Comparison of ENCODE assay signal across 1 cellular context in the genomic region with DNA sequence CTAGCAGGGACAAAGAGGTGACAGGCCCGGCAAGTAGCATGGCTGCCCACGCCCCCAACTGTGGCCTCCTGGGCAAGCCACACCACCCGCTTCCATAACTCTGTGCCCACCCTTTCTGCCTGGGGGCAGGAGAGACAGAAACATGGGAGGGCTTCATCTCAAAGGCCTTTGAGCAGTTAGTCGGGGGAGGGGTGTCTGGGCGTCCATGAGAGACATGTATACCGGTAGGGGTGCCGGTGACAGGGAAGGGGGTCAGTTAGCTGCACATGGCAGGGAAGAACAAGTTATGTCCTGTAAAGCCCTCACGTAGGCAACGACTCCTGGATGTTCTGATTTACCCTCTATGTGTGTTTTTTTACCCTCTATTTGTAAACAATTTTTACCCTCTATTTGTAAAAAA.
TF ChIP-seq lines count a peak whose summit lies in the region.

No MANE protein-coding gene starts in this region.

TF ChIP-seq in WTC11, 78 proteins besides CTCF, POLR2A, EP300 and RAD21 (continued from another document):
- TF ChIP-seq, protein P1, sequence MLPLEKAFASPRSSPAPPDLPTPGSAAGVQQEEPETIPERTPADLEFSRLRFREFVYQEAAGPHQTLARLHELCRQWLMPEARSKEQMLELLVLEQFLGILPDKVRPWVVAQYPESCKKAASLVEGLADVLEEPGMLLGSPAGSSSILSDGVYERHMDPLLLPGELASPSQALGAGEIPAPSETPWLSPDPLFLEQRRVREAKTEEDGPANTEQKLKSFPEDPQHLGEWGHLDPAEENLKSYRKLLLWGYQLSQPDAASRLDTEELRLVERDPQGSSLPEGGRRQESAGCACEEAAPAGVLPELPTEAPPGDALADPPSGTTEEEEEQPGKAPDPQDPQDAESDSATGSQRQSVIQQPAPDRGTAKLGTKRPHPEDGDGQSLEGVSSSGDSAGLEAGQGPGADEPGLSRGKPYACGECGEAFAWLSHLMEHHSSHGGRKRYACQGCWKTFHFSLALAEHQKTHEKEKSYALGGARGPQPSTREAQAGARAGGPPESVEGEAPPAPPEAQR (CRISPR knock-in tag; IDR thresholded peaks at IDR 0.05): no peak
- TF ChIP-seq HMGA2 (CRISPR knock-in tag; IDR thresholded peaks at IDR 0.05): no peak
- TF ChIP-seq ZNF317 (CRISPR knock-in tag; IDR thresholded peaks at IDR 0.05; ENCODE audit: borderline replicate concordance, low read depth): no peak
- no peak for TF ChIP-seq NR3C1 (CRISPR knock-in tag; conservative IDR thresholded peaks at IDR 0.05; ENCODE audit: low read depth)
- TF ChIP-seq, protein P2, sequence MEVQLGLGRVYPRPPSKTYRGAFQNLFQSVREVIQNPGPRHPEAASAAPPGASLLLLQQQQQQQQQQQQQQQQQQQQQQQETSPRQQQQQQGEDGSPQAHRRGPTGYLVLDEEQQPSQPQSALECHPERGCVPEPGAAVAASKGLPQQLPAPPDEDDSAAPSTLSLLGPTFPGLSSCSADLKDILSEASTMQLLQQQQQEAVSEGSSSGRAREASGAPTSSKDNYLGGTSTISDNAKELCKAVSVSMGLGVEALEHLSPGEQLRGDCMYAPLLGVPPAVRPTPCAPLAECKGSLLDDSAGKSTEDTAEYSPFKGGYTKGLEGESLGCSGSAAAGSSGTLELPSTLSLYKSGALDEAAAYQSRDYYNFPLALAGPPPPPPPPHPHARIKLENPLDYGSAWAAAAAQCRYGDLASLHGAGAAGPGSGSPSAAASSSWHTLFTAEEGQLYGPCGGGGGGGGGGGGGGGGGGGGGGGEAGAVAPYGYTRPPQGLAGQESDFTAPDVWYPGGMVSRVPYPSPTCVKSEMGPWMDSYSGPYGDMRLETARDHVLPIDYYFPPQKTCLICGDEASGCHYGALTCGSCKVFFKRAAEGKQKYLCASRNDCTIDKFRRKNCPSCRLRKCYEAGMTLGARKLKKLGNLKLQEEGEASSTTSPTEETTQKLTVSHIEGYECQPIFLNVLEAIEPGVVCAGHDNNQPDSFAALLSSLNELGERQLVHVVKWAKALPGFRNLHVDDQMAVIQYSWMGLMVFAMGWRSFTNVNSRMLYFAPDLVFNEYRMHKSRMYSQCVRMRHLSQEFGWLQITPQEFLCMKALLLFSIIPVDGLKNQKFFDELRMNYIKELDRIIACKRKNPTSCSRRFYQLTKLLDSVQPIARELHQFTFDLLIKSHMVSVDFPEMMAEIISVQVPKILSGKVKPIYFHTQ (CRISPR knock-in tag; IDR thresholded peaks at IDR 0.05): no peak
- TF ChIP-seq, protein P3, sequence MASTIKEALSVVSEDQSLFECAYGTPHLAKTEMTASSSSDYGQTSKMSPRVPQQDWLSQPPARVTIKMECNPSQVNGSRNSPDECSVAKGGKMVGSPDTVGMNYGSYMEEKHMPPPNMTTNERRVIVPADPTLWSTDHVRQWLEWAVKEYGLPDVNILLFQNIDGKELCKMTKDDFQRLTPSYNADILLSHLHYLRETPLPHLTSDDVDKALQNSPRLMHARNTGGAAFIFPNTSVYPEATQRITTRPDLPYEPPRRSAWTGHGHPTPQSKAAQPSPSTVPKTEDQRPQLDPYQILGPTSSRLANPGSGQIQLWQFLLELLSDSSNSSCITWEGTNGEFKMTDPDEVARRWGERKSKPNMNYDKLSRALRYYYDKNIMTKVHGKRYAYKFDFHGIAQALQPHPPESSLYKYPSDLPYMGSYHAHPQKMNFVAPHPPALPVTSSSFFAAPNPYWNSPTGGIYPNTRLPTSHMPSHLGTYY (CRISPR knock-in tag; IDR thresholded peaks at IDR 0.05): no peak
- TF ChIP-seq, protein P4, sequence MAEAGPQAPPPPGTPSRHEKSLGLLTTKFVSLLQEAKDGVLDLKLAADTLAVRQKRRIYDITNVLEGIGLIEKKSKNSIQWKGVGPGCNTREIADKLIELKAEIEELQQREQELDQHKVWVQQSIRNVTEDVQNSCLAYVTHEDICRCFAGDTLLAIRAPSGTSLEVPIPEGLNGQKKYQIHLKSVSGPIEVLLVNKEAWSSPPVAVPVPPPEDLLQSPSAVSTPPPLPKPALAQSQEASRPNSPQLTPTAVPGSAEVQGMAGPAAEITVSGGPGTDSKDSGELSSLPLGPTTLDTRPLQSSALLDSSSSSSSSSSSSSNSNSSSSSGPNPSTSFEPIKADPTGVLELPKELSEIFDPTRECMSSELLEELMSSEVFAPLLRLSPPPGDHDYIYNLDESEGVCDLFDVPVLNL (CRISPR knock-in tag; IDR thresholded peaks at IDR 0.05; ENCODE audit: borderline replicate concordance, low read depth): no peak
- TF ChIP-seq, protein P5, sequence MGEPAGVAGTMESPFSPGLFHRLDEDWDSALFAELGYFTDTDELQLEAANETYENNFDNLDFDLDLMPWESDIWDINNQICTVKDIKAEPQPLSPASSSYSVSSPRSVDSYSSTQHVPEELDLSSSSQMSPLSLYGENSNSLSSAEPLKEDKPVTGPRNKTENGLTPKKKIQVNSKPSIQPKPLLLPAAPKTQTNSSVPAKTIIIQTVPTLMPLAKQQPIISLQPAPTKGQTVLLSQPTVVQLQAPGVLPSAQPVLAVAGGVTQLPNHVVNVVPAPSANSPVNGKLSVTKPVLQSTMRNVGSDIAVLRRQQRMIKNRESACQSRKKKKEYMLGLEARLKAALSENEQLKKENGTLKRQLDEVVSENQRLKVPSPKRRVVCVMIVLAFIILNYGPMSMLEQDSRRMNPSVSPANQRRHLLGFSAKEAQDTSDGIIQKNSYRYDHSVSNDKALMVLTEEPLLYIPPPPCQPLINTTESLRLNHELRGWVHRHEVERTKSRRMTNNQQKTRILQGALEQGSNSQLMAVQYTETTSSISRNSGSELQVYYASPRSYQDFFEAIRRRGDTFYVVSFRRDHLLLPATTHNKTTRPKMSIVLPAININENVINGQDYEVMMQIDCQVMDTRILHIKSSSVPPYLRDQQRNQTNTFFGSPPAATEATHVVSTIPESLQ (CRISPR knock-in tag; IDR thresholded peaks at IDR 0.05): no peak
- no peak for TF ChIP-seq ZNF232 (CRISPR knock-in tag; IDR thresholded peaks at IDR 0.05)
- TF ChIP-seq CREB1 (CRISPR knock-in tag; IDR thresholded peaks at IDR 0.05): no peak
- TF ChIP-seq, protein P6, sequence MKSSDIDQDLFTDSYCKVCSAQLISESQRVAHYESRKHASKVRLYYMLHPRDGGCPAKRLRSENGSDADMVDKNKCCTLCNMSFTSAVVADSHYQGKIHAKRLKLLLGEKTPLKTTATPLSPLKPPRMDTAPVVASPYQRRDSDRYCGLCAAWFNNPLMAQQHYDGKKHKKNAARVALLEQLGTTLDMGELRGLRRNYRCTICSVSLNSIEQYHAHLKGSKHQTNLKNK (CRISPR knock-in tag; IDR thresholded peaks at IDR 0.05): no peak
- TF ChIP-seq ATF1 (CRISPR knock-in tag; IDR thresholded peaks at IDR 0.05): no peak
- no peak for TF ChIP-seq NR2C2 (CRISPR knock-in tag; IDR thresholded peaks at IDR 0.05)
